Comparison of ENCODE assay signal across 8 cellular contexts in genomic region chr7:152335900-152336571, GRCh38.
A peak's percentile ranks its signal among the peaks of the same experiment; 100 is the strongest.
DNase-seq lines count a peak whose midpoint lies in the region; ATAC-seq lines count a peak whose summit lies in the region.

No MANE protein-coding gene starts in this region.

- H2AK5ac ChIP-seq in mesenchymal stem cell (ENCODE audit: low read length, severe bottlenecking): no peak overlapping the region

- H2BK120ac ChIP-seq in mesenchymal stem cell (ENCODE audit: low read depth, low read length): no peak overlapping the region

- peaks cover 26% of the 10 kb centered on the region for H3K4me1 Mint-ChIP-seq in activated T-helper 17 cell treated with anti-CD3 and anti-CD28 coated beads, Interleukin-2, amount 50 U/mL, for 72 hours

- H4K8ac ChIP-seq in mesenchymal stem cell (ENCODE audit: low read length): no peak overlapping the region

- no peak overlapping the region for H4K91ac ChIP-seq in mesenchymal stem cell (ENCODE audit: low read length)

- H2BK12ac ChIP-seq in mesenchymal stem cell (ENCODE audit: low read length in 2 of 2): no peak overlapping the region

- H3K27me3 Mint-ChIP-seq in activated T-helper 17 cell treated with anti-CD3 and anti-CD28 coated beads, Interleukin-2, amount 50 U/mL, for 72 hours: no peaks in the 10 kb centered on the region

- H3K9ac ChIP-seq in BLaER1 (peak overlapping the region; percentile 21; the same call in 1 of the 2 replicates), mesenchymal stem cell (ENCODE audit: low read length) (peak overlapping the region; percentile 80)

- H3K9me3 Mint-ChIP-seq in activated T-helper 17 cell treated with anti-CD3 and anti-CD28 coated beads, Interleukin-2, amount 50 U/mL, for 72 hours: no peaks in the 10 kb centered on the region

- no peak overlapping the region for H3K4me3 ChIP-seq in BLaER1
- peak overlapping the region in 1 of 2 experiments; percentile 67 for H3K4me3 ChIP-seq in mesenchymal stem cell (ENCODE audit: insufficient read depth in 1 of 2, low read depth in 1 of 2, low read length in 2 of 2)

- H3K9me3 ChIP-seq in BLaER1: no peaks in the 10 kb centered on the region
- no peaks in the 10 kb centered on the region for H3K9me3 ChIP-seq in mesenchymal stem cell (ENCODE audit: control insufficient read depth, low read length)

- DNase-seq in mesenchymal stem cell (peak; percentile 48), GOT3 (lab: John Stamatoyannopoulos, UW) (no peak), NCI-H82 (lab: John Stamatoyannopoulos, UW) (no peak)
- DNase-seq in activated effector memory CD4-positive, alpha-beta T cell treated with Interleukin-2 at 50 U/mL for 16 hours: no peak

- ATAC-seq in GM21390 (IDR thresholded peaks at IDR 0.05; ENCODE audit: unreplicated experiment) (peak; percentile 63), HG03039 (IDR thresholded peaks at IDR 0.05; ENCODE audit: unreplicated experiment) (no peak)
- peak; percentile 67 for ATAC-seq in activated T-helper 17 cell treated with anti-CD3 and anti-CD28 coated beads, Interleukin-2, amount 50 U/mL, for 72 hours (replicated peaks)

- no peak overlapping the region for H2BK15ac ChIP-seq in mesenchymal stem cell (ENCODE audit: low read depth, poor library complexity, severe bottlenecking)

- peaks cover 14% of the 10 kb centered on the region for H3K79me1 ChIP-seq in mesenchymal stem cell (replicated peaks; ENCODE audit: low read length, poor library complexity, severe bottlenecking)

- no peak overlapping the region for H3K14ac ChIP-seq in mesenchymal stem cell (ENCODE audit: low read length in 2 of 2)

- H3K36me3 ChIP-seq in BLaER1 (peaks cover 13% of the 10 kb centered on the region), mesenchymal stem cell (ENCODE audit: control insufficient read depth in 1 of 2, insufficient read depth in 2 of 2, low read depth in 1 of 2, low read length in 2 of 2) (no peaks in the 10 kb centered on the region)

- no peaks in the 10 kb centered on the region for H3K27me3 ChIP-seq in BLaER1
- H3K27me3 ChIP-seq in mesenchymal stem cell (ENCODE audit: control insufficient read depth in 1 of 2, insufficient read depth in 1 of 2, low read length in 2 of 2): no peaks in the 10 kb centered on the region

- H3K18ac ChIP-seq in mesenchymal stem cell (ENCODE audit: low read depth in 1 of 2, low read length in 2 of 2): no peak overlapping the region

- peak overlapping the region; percentile 63 for H3K27ac Mint-ChIP-seq in activated T-helper 17 cell treated with anti-CD3 and anti-CD28 coated beads, Interleukin-2, amount 50 U/mL, for 72 hours

- H3K4me1 ChIP-seq in BLaER1 (peaks cover 40% of the 10 kb centered on the region), mesenchymal stem cell (ENCODE audit: control insufficient read depth, insufficient read depth, low read depth, low read length) (peaks cover 3% of the 10 kb centered on the region)

- WGBS in mesenchymal stem cell: 100% methylated on average over 1 of the region's 2 CpGs

- no peak overlapping the region for H3K27ac ChIP-seq in BLaER1
- H3K27ac ChIP-seq in mesenchymal stem cell (ENCODE audit: low read length, poor library complexity, severe bottlenecking): no peak overlapping the region

- no peak overlapping the region for H2AFZ ChIP-seq in mesenchymal stem cell (ENCODE audit: low read depth, low read length)

- H3K4ac ChIP-seq in mesenchymal stem cell (ENCODE audit: low read depth in 1 of 2, low read length in 2 of 2): no peak overlapping the region

- H3K4me2 ChIP-seq in BLaER1: peak overlapping the region; percentile 56
- H3K4me2 ChIP-seq in mesenchymal stem cell (ENCODE audit: low read length, poor library complexity, severe bottlenecking): no peak overlapping the region

- no peak overlapping the region for H2BK5ac ChIP-seq in mesenchymal stem cell (ENCODE audit: low read depth, low read length, poor library complexity, severe bottlenecking)

- H3K36me3 Mint-ChIP-seq in activated T-helper 17 cell treated with anti-CD3 and anti-CD28 coated beads, Interleukin-2, amount 50 U/mL, for 72 hours (ENCODE audit: low read depth): peaks cover under 1% of the 10 kb centered on the region

- H4K20me1 ChIP-seq in BLaER1: peaks cover 97% of the 10 kb centered on the region

- peak overlapping the region; percentile 73 for H3K4me3 Mint-ChIP-seq in activated T-helper 17 cell treated with anti-CD3 and anti-CD28 coated beads, Interleukin-2, amount 50 U/mL, for 72 hours

- H3K23ac ChIP-seq in mesenchymal stem cell (ENCODE audit: low read length in 2 of 2): no peak overlapping the region
